26 cellular contexts compared by ENCODE assay signal in the genomic region with DNA sequence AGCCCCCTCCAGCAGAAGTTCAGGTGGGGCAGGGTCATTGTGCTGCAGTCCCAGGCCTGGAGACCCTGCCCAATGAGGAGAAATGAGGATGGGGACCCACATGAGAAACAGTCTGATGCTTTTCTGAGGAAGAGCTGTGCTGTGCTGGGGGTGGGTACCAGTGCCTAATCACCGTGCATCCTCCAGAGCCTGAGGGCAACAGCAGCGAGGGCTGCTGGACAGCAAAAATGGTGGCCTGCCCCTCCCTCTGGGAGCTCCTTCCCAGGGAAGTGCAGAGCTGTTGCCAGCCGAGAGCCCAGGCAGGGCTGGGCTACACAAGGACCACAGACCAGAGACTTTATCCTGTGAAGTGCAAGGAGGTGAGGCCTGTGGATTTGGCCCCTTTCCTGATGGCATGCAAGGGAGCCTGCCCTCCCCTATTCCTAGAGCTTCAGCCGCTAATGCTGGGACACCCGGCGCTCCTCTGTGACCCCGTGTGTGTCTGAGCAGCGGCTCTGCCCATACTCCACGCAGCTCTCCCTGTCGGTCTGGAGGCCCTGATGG.
"Had no signal": no experiment of that assay in that cellular context is flagged by ENCODE, and none has a peak within 500 bp of the region (broad histone marks: within the 10 kb centered on the region; RNA-seq: fewer than 3 reads in every experiment).

No MANE protein-coding gene starts in this region.

- H3K27me3 Mint-ChIP-seq: activated CD4-positive, alpha-beta memory T cell treated with anti-CD3 and anti-CD28 coated beads for 36 hours; activated CD4-positive, alpha-beta T cell treated with anti-CD3 and anti-CD28 coated beads, Interleukin-2, amount 10 ng/mL, durations not matched to agents 24 days and 14 days; activated naive CD4-positive, alpha-beta T cell treated with anti-CD3 and anti-CD28 coated beads, Interleukin-2, amount 10 ng/mL, durations not matched to agents 7 days and 5 days; activated naive CD8-positive, alpha-beta T cell treated with anti-CD3 and anti-CD28 coated beads, Interleukin-2, amount 10 ng/mL, durations not matched to agents 7 days and 5 days; stimulated activated naive B cell treated with anti-CD40 and anti-IgM and Interleukin-4, amounts not matched to agents 10 μg/mL and 1 μg/mL and 100 μg/mL, for 72 hours; T-helper 17 cell had no signal

- H3K4me3 Mint-ChIP-seq: activated CD4-positive, alpha-beta memory T cell treated with anti-CD3 and anti-CD28 coated beads for 36 hours; activated CD4-positive, alpha-beta T cell treated with anti-CD3 and anti-CD28 coated beads, Interleukin-2, amount 10 ng/mL, durations not matched to agents 24 days and 14 days; activated naive CD4-positive, alpha-beta T cell treated with anti-CD3 and anti-CD28 coated beads, Interleukin-2, amount 10 ng/mL, durations not matched to agents 7 days and 5 days; activated naive CD8-positive, alpha-beta T cell treated with anti-CD3 and anti-CD28 coated beads, Interleukin-2, amount 10 ng/mL, durations not matched to agents 7 days and 5 days; activated T-helper 1 cell treated with anti-CD3 and anti-CD28 coated beads, Interleukin-12 subunit alpha, Interleukin-12 subunit beta, Interleukin-2, Interleukin-4 antibody, amounts not matched to agents 30 ng/mL and 10 ng/mL and 1 ng/mL, durations not matched to agents 14 hours and 24 hours and 36 hours; immature natural killer cell; nephron progenitor cell; stimulated activated naive B cell treated with anti-CD40 and anti-IgM and Interleukin-4, amounts not matched to agents 10 μg/mL and 1 μg/mL and 100 μg/mL, for 72 hours; T-helper 17 cell had no signal

- DNase-seq: activated CD4-positive, alpha-beta memory T cell treated with anti-CD3 and anti-CD28 coated beads for 36 hours; activated CD4-positive, alpha-beta T cell treated with anti-CD3 and anti-CD28 coated beads, Interleukin-2, amount 10 ng/mL, durations not matched to agents 24 days and 14 days; activated CD4-positive, CD25-positive, alpha-beta regulatory T cell treated with anti-CD3 and anti-CD28 coated beads, Interleukin-2, amount 50 U/mL, for 72 hours; activated CD8-positive, alpha-beta memory T cell treated with anti-CD3 and anti-CD28 coated beads, Interleukin-2, amount 50 U/mL, for 4 hours; activated effector memory CD4-positive, alpha-beta T cell treated with anti-CD3 and anti-CD28 coated beads, Interleukin-2, amount 50 U/mL, for 16 hours; activated naive CD4-positive, alpha-beta T cell treated with anti-CD3 and anti-CD28 coated beads, Interleukin-2, amount 10 ng/mL, durations not matched to agents 7 days and 5 days; activated naive CD8-positive, alpha-beta T cell treated with anti-CD3 and anti-CD28 coated beads, Interleukin-2, amount 10 ng/mL, durations not matched to agents 7 days and 5 days; activated T-cell treated with anti-CD3 and anti-CD28 coated beads, Interleukin-2, amount 50 U/mL, for 1 hour; brain microvascular endothelial cell; head of caudate nucleus; hypothalamus; immature natural killer cell; left ventricle myocardium inferior; nephron progenitor cell; retina; stimulated activated CD4-positive, alpha-beta T cell treated with anti-CD3 and anti-CD28 coated beads, Interleukin-1b, Interleukin-23, amount 100 ng/mL, for 48 hours; stimulated activated CD4-positive, alpha-beta T cell treated with anti-CD3 and anti-CD28 coated beads, Interleukin-4, amount 100 ng/mL, for 4 hours; stimulated activated CD8-positive, alpha-beta memory T cell treated with anti-CD3 and anti-CD28 coated beads, Interleukin-4, amount 100 ng/mL, for 48 hours; stimulated activated naive B cell treated with anti-CD40 and anti-IgM and Interleukin-4, amounts not matched to agents 10 μg/mL and 1 μg/mL and 100 μg/mL, for 72 hours; SW 1271; T-helper 17 cell; T1000; testis; transverse colon; WERI-Rb-1 had no signal

- H3K27ac Mint-ChIP-seq: activated CD4-positive, alpha-beta memory T cell treated with anti-CD3 and anti-CD28 coated beads for 36 hours; activated CD4-positive, alpha-beta T cell treated with anti-CD3 and anti-CD28 coated beads, Interleukin-2, amount 10 ng/mL, durations not matched to agents 24 days and 14 days; activated naive CD4-positive, alpha-beta T cell treated with anti-CD3 and anti-CD28 coated beads, Interleukin-2, amount 10 ng/mL, durations not matched to agents 7 days and 5 days; activated naive CD8-positive, alpha-beta T cell treated with anti-CD3 and anti-CD28 coated beads, Interleukin-2, amount 10 ng/mL, durations not matched to agents 7 days and 5 days; activated T-helper 1 cell treated with anti-CD3 and anti-CD28 coated beads, Interleukin-12 subunit alpha, Interleukin-12 subunit beta, Interleukin-2, Interleukin-4 antibody, amounts not matched to agents 30 ng/mL and 10 ng/mL and 1 ng/mL, durations not matched to agents 14 hours and 24 hours and 36 hours; immature natural killer cell; nephron progenitor cell; stimulated activated naive B cell treated with anti-CD40 and anti-IgM and Interleukin-4, amounts not matched to agents 10 μg/mL and 1 μg/mL and 100 μg/mL, for 72 hours; T-helper 17 cell had no signal

- ATAC-seq: stimulated activated naive B cell treated with anti-CD40 and anti-IgM and Interleukin-4, amounts not matched to agents 10 μg/mL and 1 μg/mL and 100 μg/mL, for 72 hours; T-helper 17 cell had no signal

- H3K4me1 Mint-ChIP-seq: activated CD4-positive, alpha-beta T cell treated with anti-CD3 and anti-CD28 coated beads, Interleukin-2, amount 10 ng/mL, durations not matched to agents 24 days and 14 days; activated naive CD4-positive, alpha-beta T cell treated with anti-CD3 and anti-CD28 coated beads, Interleukin-2, amount 10 ng/mL, durations not matched to agents 7 days and 5 days; activated naive CD8-positive, alpha-beta T cell treated with anti-CD3 and anti-CD28 coated beads, Interleukin-2, amount 10 ng/mL, durations not matched to agents 7 days and 5 days; immature natural killer cell; stimulated activated naive B cell treated with anti-CD40 and anti-IgM and Interleukin-4, amounts not matched to agents 10 μg/mL and 1 μg/mL and 100 μg/mL, for 72 hours had no signal

- H3K9me3 Mint-ChIP-seq: activated CD4-positive, alpha-beta memory T cell treated with anti-CD3 and anti-CD28 coated beads for 36 hours; activated CD4-positive, alpha-beta T cell treated with anti-CD3 and anti-CD28 coated beads, Interleukin-2, amount 10 ng/mL, durations not matched to agents 24 days and 14 days; activated naive CD4-positive, alpha-beta T cell treated with anti-CD3 and anti-CD28 coated beads, Interleukin-2, amount 10 ng/mL, durations not matched to agents 7 days and 5 days; activated T-helper 1 cell treated with anti-CD3 and anti-CD28 coated beads, Interleukin-12 subunit alpha, Interleukin-12 subunit beta, Interleukin-2, Interleukin-4 antibody, amounts not matched to agents 30 ng/mL and 10 ng/mL and 1 ng/mL, durations not matched to agents 14 hours and 24 hours and 36 hours; nephron progenitor cell; stimulated activated naive B cell treated with anti-CD40 and anti-IgM and Interleukin-4, amounts not matched to agents 10 μg/mL and 1 μg/mL and 100 μg/mL, for 72 hours had no signal
